In genomic region chr20:36624068-36624813, GRCh38 we compare ENCODE assay signal across 12 cellular contexts. TPM values are rescaled to one million over a fixed set of nuclear protein-coding genes. Genes with fewer than 3 reads are reported as not detected.
DNase-seq lines count a peak whose midpoint lies in the region; ATAC-seq, FAIRE-seq and TF ChIP-seq lines count a peak whose summit lies in the region.
"Had no signal": no experiment of that assay in that cellular context is flagged by ENCODE, and none has a peak within 500 bp of the region (broad histone marks: within the 10 kb centered on the region; RNA-seq: fewer than 3 reads in every experiment).

No MANE protein-coding gene starts in this region.

- no peak for TF ChIP-seq EP300 in transverse colon (IDR thresholded peaks at IDR 0.05; ENCODE audit: low read depth)

- H4K20me1 ChIP-seq in keratinocyte (ENCODE audit: control insufficient read depth, extremely low read depth, insufficient read depth, low read length) (no peaks in the 10 kb centered on the region), smooth muscle cell (ENCODE audit: low read depth) (no peaks in the 10 kb centered on the region)

- DNase-seq in activated naive CD4-positive, alpha-beta T cell treated with anti-CD3 and anti-CD28 coated beads, Interleukin-2, amount 50 U/mL, for 16 hours: no peak
- no peak for DNase-seq in activated naive CD8-positive, alpha-beta T cell treated with anti-CD3 and anti-CD28 coated beads, Interleukin-2, amount 50 U/mL, for 24 hours
- no peak for DNase-seq in keratinocyte (ENCODE audit: low read depth, low spot score)
- DNase-seq in transverse colon: peak; percentile 71
- no peak for DNase-seq in smooth muscle cell (lab: John Stamatoyannopoulos, UW; ENCODE audit: unreplicated experiment)
- DNase-seq in tibial artery: no peak
- DNase-seq in HPDE6-E6E7 (ENCODE audit: extremely low spot score): no peak
- DNase-seq: foreskin fibroblast, NCI-H226 had no signal

- H3K4me1 ChIP-seq in keratinocyte (ENCODE audit: control insufficient read depth, extremely low read depth, insufficient read depth, low read length): no peaks in the 10 kb centered on the region
- H3K4me1 ChIP-seq in transverse colon: peaks cover 0 to 13% (median 6%) of the 10 kb centered on the region in 4 donors
- no peaks in the 10 kb centered on the region for H3K4me1 ChIP-seq in smooth muscle cell (ENCODE audit: low read depth)
- H3K4me1 ChIP-seq in tibial artery: no peaks in the 10 kb centered on the region

- no peaks in the 10 kb centered on the region for H3K27me3 ChIP-seq in keratinocyte (ENCODE audit: control insufficient read depth, extremely low read depth, insufficient read depth, low read length)
- no peaks in the 10 kb centered on the region for H3K27me3 ChIP-seq in transverse colon
- H3K27me3 ChIP-seq in smooth muscle cell (ENCODE audit: low read depth): no peaks in the 10 kb centered on the region
- no peaks in the 10 kb centered on the region for H3K27me3 ChIP-seq in tibial artery

- no peaks in the 10 kb centered on the region for H3K9me1 ChIP-seq in keratinocyte (ENCODE audit: control insufficient read depth, extremely low read depth, insufficient read depth, low read length)

- H3K27ac Mint-ChIP-seq in activated naive CD4-positive, alpha-beta T cell treated with anti-CD3 and anti-CD28 coated beads, Interleukin-2, amount 50 U/mL, for 24 hours: peak overlapping the region; percentile 71
- peak overlapping the region; percentile 57 for H3K27ac Mint-ChIP-seq in activated naive CD8-positive, alpha-beta T cell treated with anti-CD3 and anti-CD28 coated beads, Interleukin-2, amount 50 U/mL, for 24 hours

- 38 to 49% methylated on average over 7 to 13 of the region's 13 CpGs for WGBS in transverse colon (ENCODE audit: low coverage in 1 of 2), 2 donors
- WGBS in smooth muscle cell (ENCODE audit: low lambda C conversion rate): 70% methylated on average over 13 of the region's 13 CpGs

- no peak overlapping the region for H3K9ac ChIP-seq in keratinocyte (ENCODE audit: control insufficient read depth, extremely low read depth, insufficient read depth, low read length)
- no peak overlapping the region for H3K9ac ChIP-seq in smooth muscle cell (ENCODE audit: low read depth)

- no peaks in the 10 kb centered on the region for H3F3A ChIP-seq in smooth muscle cell (ENCODE audit: low read depth)

- no peak overlapping the region for H3K4me3 ChIP-seq in keratinocyte (ENCODE audit: control insufficient read depth in 2 of 3, extremely low read depth in 1 of 3, insufficient read depth in 2 of 3, low read depth in 1 of 3, low read length in 3 of 3)
- no peak overlapping the region for H3K4me3 ChIP-seq in transverse colon
- H3K4me3 ChIP-seq in smooth muscle cell: no peak overlapping the region
- no peak overlapping the region for H3K4me3 ChIP-seq in tibial artery

- H3K4me1 Mint-ChIP-seq in activated naive CD4-positive, alpha-beta T cell treated with anti-CD3 and anti-CD28 coated beads, Interleukin-2, amount 50 U/mL, for 24 hours: peaks cover 47% of the 10 kb centered on the region
- H3K4me1 Mint-ChIP-seq in activated naive CD8-positive, alpha-beta T cell treated with anti-CD3 and anti-CD28 coated beads, Interleukin-2, amount 50 U/mL, for 24 hours: peaks cover 25% of the 10 kb centered on the region

- TF ChIP-seq CTCF in keratinocyte (optimal IDR thresholded peaks at IDR 0.05 in 1 of 3, IDR thresholded peaks at IDR 0.05 in 1 of 3, conservative IDR thresholded peaks at IDR 0.05 in 1 of 3; ENCODE audit: extremely low read depth in 1 of 3, insufficient read depth in 2 of 3, low read length in 3 of 3): peak in 1 of 3 experiments; percentile 28
- peak in 2 of 5 experiments; percentile 27 to 49 for TF ChIP-seq CTCF in transverse colon (IDR thresholded peaks at IDR 0.05)
- TF ChIP-seq CTCF in smooth muscle cell (IDR thresholded peaks at IDR 0.05; ENCODE audit: borderline replicate concordance, insufficient read depth, poor library complexity, severe bottlenecking): no peak
- TF ChIP-seq CTCF in tibial artery (IDR thresholded peaks at IDR 0.05): no peak

- peak; percentile 15 for TF ChIP-seq POLR2A in transverse colon (IDR thresholded peaks at IDR 0.05)

- dilution Hi-C loops in keratinocyte (cut with MboI; ENCODE audit: extremely low pct_ligation_motif_present, low sequenced_read_pairs): no loop called here

- H3K9me3 ChIP-seq in keratinocyte (ENCODE audit: control insufficient read depth, low read depth, low read length) (no peaks in the 10 kb centered on the region), transverse colon (no peaks in the 10 kb centered on the region), smooth muscle cell (replicated peaks; ENCODE audit: low read depth) (no peaks in the 10 kb centered on the region), tibial artery (no peaks in the 10 kb centered on the region)

- intact Hi-C loops in transverse colon (cut with DNase I; ENCODE audit: low total_unique reads) (no loop called here), tibial artery (cut with DNase I; ENCODE audit: low total_unique reads) (no loop called here)

- no peaks in the 10 kb centered on the region for H3K36me3 ChIP-seq in keratinocyte (ENCODE audit: control insufficient read depth in 2 of 2, extremely low read depth in 1 of 2, insufficient read depth in 2 of 2, low read length in 2 of 2)
- H3K36me3 ChIP-seq in transverse colon: no peaks in the 10 kb centered on the region
- H3K36me3 ChIP-seq in smooth muscle cell (ENCODE audit: low read depth): no peaks in the 10 kb centered on the region
- no peaks in the 10 kb centered on the region for H3K36me3 ChIP-seq in tibial artery

- ATAC-seq in activated naive CD8-positive, alpha-beta T cell treated with anti-CD3 and anti-CD28 coated beads, Interleukin-2, amount 50 U/mL, for 24 hours: no peak

- H3K79me2 ChIP-seq in keratinocyte (ENCODE audit: control insufficient read depth, insufficient read depth, low read length): no peaks in the 10 kb centered on the region
- H3K79me2 ChIP-seq in smooth muscle cell (ENCODE audit: low read depth): no peaks in the 10 kb centered on the region

- H2AFZ ChIP-seq in keratinocyte (ENCODE audit: control insufficient read depth, low read length) (peak overlapping the region; percentile 74), smooth muscle cell (ENCODE audit: low read depth) (no peak overlapping the region)

- peak; percentile 32 for FAIRE-seq in keratinocyte (lab: Jason Lieb, UNC)
- FAIRE-seq: H54 had no signal

- H3K27ac ChIP-seq in keratinocyte (ENCODE audit: control insufficient read depth, insufficient read depth, low read length) (no peak overlapping the region), transverse colon (peak overlapping the region; percentile 49 to 70 (median 56)), smooth muscle cell (ENCODE audit: low read depth) (no peak overlapping the region), tibial artery (no peak overlapping the region)

- H3K4me2 ChIP-seq in keratinocyte (ENCODE audit: control insufficient read depth, extremely low read depth, insufficient read depth, low read depth, low read length): no peak overlapping the region
- H3K4me2 ChIP-seq in smooth muscle cell: no peak overlapping the region

- no peaks in the 10 kb centered on the region for H3K27me3 Mint-ChIP-seq in activated naive CD4-positive, alpha-beta T cell treated with anti-CD3 and anti-CD28 coated beads, Interleukin-2, amount 50 U/mL, for 24 hours
- H3K27me3 Mint-ChIP-seq in activated naive CD8-positive, alpha-beta T cell treated with anti-CD3 and anti-CD28 coated beads, Interleukin-2, amount 50 U/mL, for 24 hours: no peaks in the 10 kb centered on the region

- H3K4me3 Mint-ChIP-seq in activated naive CD4-positive, alpha-beta T cell treated with anti-CD3 and anti-CD28 coated beads, Interleukin-2, amount 50 U/mL, for 24 hours: no peak overlapping the region
- no peak overlapping the region for H3K4me3 Mint-ChIP-seq in activated naive CD8-positive, alpha-beta T cell treated with anti-CD3 and anti-CD28 coated beads, Interleukin-2, amount 50 U/mL, for 24 hours

- peaks cover 13% of the 10 kb centered on the region for H3K36me3 Mint-ChIP-seq in activated naive CD4-positive, alpha-beta T cell treated with anti-CD3 and anti-CD28 coated beads, Interleukin-2, amount 50 U/mL, for 24 hours
- peaks cover 35% of the 10 kb centered on the region for H3K36me3 Mint-ChIP-seq in activated naive CD8-positive, alpha-beta T cell treated with anti-CD3 and anti-CD28 coated beads, Interleukin-2, amount 50 U/mL, for 24 hours (ENCODE audit: low read depth)

- no peaks in the 10 kb centered on the region for H3K9me3 Mint-ChIP-seq in activated naive CD4-positive, alpha-beta T cell treated with anti-CD3 and anti-CD28 coated beads, Interleukin-2, amount 50 U/mL, for 24 hours
- H3K9me3 Mint-ChIP-seq in activated naive CD8-positive, alpha-beta T cell treated with anti-CD3 and anti-CD28 coated beads, Interleukin-2, amount 50 U/mL, for 24 hours: no peaks in the 10 kb centered on the region

- in situ Hi-C loops in transverse colon (cut with MboI; ENCODE audit: low pct_ligation_motif_present in 1 of 4, low pct_unique_long_range_greater_than_20kb in 1 of 4, low sequenced_read_pairs in 3 of 4): loop anchor here in 1 of 4 donors (25.0 kb wide), 1 partner anchor 263 kb away; the partner anchor contains the start of gene TLDC2

RNA-seq across cellular contexts. Expression of gene RAB5IF, which starts 18.7 kb away (rescaled TPM):
- polyA plus RNA-seq in keratinocyte: 134 to 203 TPM (median 188 TPM) in 3 replicates
- 17.4 TPM for polyA plus RNA-seq in keratinocyte (2011; ENCODE audit: low read depth)
- polyA plus RNA-seq in keratinocyte (2011; cell fraction: cytosol; rRNA removed): 169 and 262 TPM in 2 replicates
- 126 and 144 TPM in 2 replicates for polyA plus RNA-seq in keratinocyte (2011; cell fraction: nucleus; rRNA removed)
- polyA plus RNA-seq in keratinocyte (2012; ENCODE audit: low replicate concordance): 105 and 115 TPM in 2 replicates
- 49.9 to 83.7 TPM (median 56.2 TPM) in 3 replicates for polyA minus RNA-seq in keratinocyte
- 97.1 TPM for polyA minus RNA-seq in keratinocyte (2011; cell fraction: cytosol; rRNA and poly(A)+ RNA removed)
- 19.6 and 20.7 TPM in 2 replicates for polyA minus RNA-seq in keratinocyte (2011; cell fraction: nucleus; rRNA and poly(A)+ RNA removed)
- total RNA-seq in transverse colon: 100 to 1,000 TPM in 2 of 4 donors, 10 to 100 TPM in 2; 42.2 to 136 (median 102) TPM
- 60.5 and 66.8 TPM in 2 replicates for total RNA-seq in smooth muscle cell
- polyA plus RNA-seq in smooth muscle cell: 108 and 139 TPM in 2 replicates

RNA-seq across cellular contexts. Expression of gene SLA2, which starts 21.8 kb away (rescaled TPM):
- polyA plus RNA-seq in keratinocyte (0.01 to 0.04 TPM (median 0.03 TPM) in 3 replicates), smooth muscle cell (not detected in 2 replicates)
- polyA plus RNA-seq in keratinocyte (2011; ENCODE audit: low read depth): not detected
- polyA plus RNA-seq in keratinocyte (2011; cell fraction: cytosol; rRNA removed): not detected in 2 replicates
- polyA plus RNA-seq in keratinocyte (2011; cell fraction: nucleus; rRNA removed): 0.10 and 0.35 TPM in 2 replicates
- polyA plus RNA-seq in keratinocyte (2012; ENCODE audit: low replicate concordance): 0.13 TPM in 1 of 2 replicates, not detected in the other
- 0.10 TPM in 1 of 3 replicates, not detected in the others for polyA minus RNA-seq in keratinocyte
- not detected for polyA minus RNA-seq in keratinocyte (2011; cell fraction: cytosol; rRNA and poly(A)+ RNA removed)
- not detected in 2 replicates for polyA minus RNA-seq in keratinocyte (2011; cell fraction: nucleus; rRNA and poly(A)+ RNA removed)
- total RNA-seq in transverse colon (1 to 10 TPM in 1 of 4 donors, under 1 TPM in 1, not detected in 2; 0.48 to 2.6 TPM), smooth muscle cell (not detected in 2 replicates)
- polyA plus RNA-seq: BJ had no signal

RNA-seq across cellular contexts. Expression of gene TGIF2, which starts 50.8 kb away (rescaled TPM):
- polyA plus RNA-seq in keratinocyte (5.4 to 11.1 TPM (median 6.7 TPM) in 3 replicates), smooth muscle cell (18.1 and 21.5 TPM in 2 replicates)
- polyA plus RNA-seq in keratinocyte (2011; ENCODE audit: low read depth): 0.31 TPM
- polyA plus RNA-seq in keratinocyte (2011; cell fraction: cytosol; rRNA removed): 6.9 and 7.2 TPM in 2 replicates
- 5.3 and 7.2 TPM in 2 replicates for polyA plus RNA-seq in keratinocyte (2011; cell fraction: nucleus; rRNA removed)
- polyA plus RNA-seq in keratinocyte (2012; ENCODE audit: low replicate concordance): 1.9 and 6.5 TPM in 2 replicates
- 5.8 to 14.9 TPM (median 6.7 TPM) in 3 replicates for polyA minus RNA-seq in keratinocyte
- 11.7 TPM for polyA minus RNA-seq in keratinocyte (2011; cell fraction: cytosol; rRNA and poly(A)+ RNA removed)
- polyA minus RNA-seq in keratinocyte (2011; cell fraction: nucleus; rRNA and poly(A)+ RNA removed): 3.3 and 3.6 TPM in 2 replicates
- total RNA-seq in transverse colon (100 to 1,000 TPM in 1 of 4 donors, 1 to 10 TPM in 2, under 1 TPM in 1; 0.75 to 130 (median 3.9) TPM), smooth muscle cell (14.5 and 20.3 TPM in 2 replicates)

Comparison
In these comparisons a context has a peak if more than half of its experiments do, and no peak if none do; other contexts are left out.
1. H3K27ac ChIP-seq: peak in transverse colon (4 of 4); none in keratinocyte (single experiment), smooth muscle cell (single experiment) and tibial artery (0 of 2).